Comparison of ENCODE assay signal across 21 cellular contexts in genomic region chr13:28220166-28220565, GRCh38.
DNase-seq lines count a peak whose midpoint lies in the region; ATAC-seq, FAIRE-seq and TF ChIP-seq lines count a peak whose summit lies in the region.
"Had no signal": no experiment of that assay in that cellular context is flagged by ENCODE, and none has a peak within 500 bp of the region (broad histone marks: within the 10 kb centered on the region; RNA-seq: fewer than 3 reads in every experiment).

No MANE protein-coding gene starts in this region.

- no peaks in the 10 kb centered on the region for H3K36me3 Mint-ChIP-seq in WTC11

- no peak overlapping the region for H3K27ac Mint-ChIP-seq in WTC11
- H3K27ac Mint-ChIP-seq: activated CD8-positive, alpha-beta memory T cell treated with anti-CD3 and anti-CD28 coated beads, Interleukin-2, amount 10 ng/mL, durations not matched to agents 7 days and 5 days; activated naive CD8-positive, alpha-beta T cell; activated T-helper 1 cell treated with anti-CD3 and anti-CD28 coated beads, Interleukin-12 subunit alpha, Interleukin-12 subunit beta, Interleukin-2, Interleukin-4 antibody, amounts not matched to agents 30 ng/mL and 10 ng/mL and 1 ng/mL, durations not matched to agents 14 hours and 24 hours and 36 hours; brain had no signal

- POLR2A ChIA-PET in WTC11 (lab: Charles Lee) = no interaction called here

- no peaks in the 10 kb centered on the region for H3K4me1 Mint-ChIP-seq in WTC11
- H3K4me1 Mint-ChIP-seq: activated CD8-positive, alpha-beta memory T cell treated with anti-CD3 and anti-CD28 coated beads, Interleukin-2, amount 10 ng/mL, durations not matched to agents 7 days and 5 days; brain had no signal

- intact Hi-C loops in esophagus squamous epithelium (cut with DNase I) = no loop called here

- no peaks in the 10 kb centered on the region for H3K9me3 Mint-ChIP-seq in WTC11
- H3K9me3 Mint-ChIP-seq: activated T-helper 1 cell treated with anti-CD3 and anti-CD28 coated beads, Interleukin-12 subunit alpha, Interleukin-12 subunit beta, Interleukin-2, Interleukin-4 antibody, amounts not matched to agents 30 ng/mL and 10 ng/mL and 1 ng/mL, durations not matched to agents 14 hours and 24 hours and 36 hours; brain; immature natural killer cell had no signal

- DNase-seq in HCEC 1CT = peak; percentile 2
- peak; percentile 20 for DNase-seq in astrocyte of the spinal cord (ENCODE audit: low read depth, low spot score)
- peak; percentile 58 for DNase-seq in fibroblast of mammary gland (ENCODE audit: low read depth)
- DNase-seq in small intestine = no peak
- no peak for DNase-seq in DMS 273 (lab: John Stamatoyannopoulos, UW; ENCODE audit: unreplicated experiment)
- DNase-seq in WTC11 (ENCODE audit: low spot score) = no peak
- no peak for DNase-seq in esophagus squamous epithelium (lab: John Stamatoyannopoulos, UW)
- DNase-seq: activated CD4-positive, alpha-beta T cell treated with anti-CD3 and anti-CD28 coated beads for 48 hours; activated CD8-positive, alpha-beta memory T cell treated with anti-CD3 and anti-CD28 coated beads, Interleukin-2, amount 10 ng/mL, durations not matched to agents 7 days and 5 days; head of caudate nucleus; immature natural killer cell; NCI-H1092 treated with DMSO at 0.1 percent for 48 hours; NCI-H2029; NCI-H446 treated with DMSO at 0.1 percent for 48 hours had no signal

- H3K36me3 ChIP-seq in small intestine (ENCODE audit: control insufficient read depth in 2 of 2, insufficient read depth in 2 of 2, low read length in 2 of 2) (no peaks in the 10 kb centered on the region), esophagus squamous epithelium (peaks cover 0 to 41% (median 0%) of the 10 kb centered on the region in 3 donors)

- no peaks in the 10 kb centered on the region for H3K9me3 ChIP-seq in small intestine (ENCODE audit: control insufficient read depth, low read depth)
- no peaks in the 10 kb centered on the region for H3K9me3 ChIP-seq in esophagus squamous epithelium
- H3K9me3 ChIP-seq: BLaER1, SJSA1 had no signal

- no peak overlapping the region for H3K4me3 Mint-ChIP-seq in WTC11
- H3K4me3 Mint-ChIP-seq: activated CD8-positive, alpha-beta memory T cell treated with anti-CD3 and anti-CD28 coated beads, Interleukin-2, amount 10 ng/mL, durations not matched to agents 7 days and 5 days; activated naive CD8-positive, alpha-beta T cell; activated T-helper 1 cell treated with anti-CD3 and anti-CD28 coated beads, Interleukin-12 subunit alpha, Interleukin-12 subunit beta, Interleukin-2, Interleukin-4 antibody, amounts not matched to agents 30 ng/mL and 10 ng/mL and 1 ng/mL, durations not matched to agents 14 hours and 24 hours and 36 hours; brain; immature natural killer cell had no signal

- no peak overlapping the region for H3K27ac ChIP-seq in small intestine (ENCODE audit: low read depth in 1 of 2, low read length in 1 of 2)
- no peak overlapping the region for H3K27ac ChIP-seq in esophagus squamous epithelium
- H3K27ac ChIP-seq: BLaER1, epithelial cell of prostate, KMS-11, SJSA1 had no signal

- CTCF ChIA-PET in WTC11 (lab: Charles Lee) = no interaction called here

- 95 to 99% (median 98%) methylated on average over 4 of the region's 4 CpGs for WGBS in small intestine, 3 donors
- 91 to 95% methylated on average over 4 of the region's 4 CpGs for WGBS in esophagus squamous epithelium, 2 donors

- TF ChIP-seq POLR2A in esophagus squamous epithelium (IDR thresholded peaks at IDR 0.05) = no peak

- H3K4me3 ChIP-seq in astrocyte of the spinal cord (ENCODE audit: low read depth, low read length) = no peak overlapping the region
- no peak overlapping the region for H3K4me3 ChIP-seq in fibroblast of mammary gland (ENCODE audit: control insufficient read depth, low read depth, low read length)
- no peak overlapping the region for H3K4me3 ChIP-seq in small intestine (ENCODE audit: low read depth in 1 of 2, low read length in 2 of 2)
- no peak overlapping the region for H3K4me3 ChIP-seq in esophagus squamous epithelium
- H3K4me3 ChIP-seq: BLaER1, SJSA1 had no signal

- H3K27me3 Mint-ChIP-seq in WTC11 (ENCODE audit: low read depth) = no peaks in the 10 kb centered on the region
- H3K27me3 Mint-ChIP-seq: activated CD8-positive, alpha-beta memory T cell treated with anti-CD3 and anti-CD28 coated beads, Interleukin-2, amount 10 ng/mL, durations not matched to agents 7 days and 5 days; activated naive CD8-positive, alpha-beta T cell; brain had no signal

- in situ Hi-C loops in astrocyte of the spinal cord (cut with HindIII; ENCODE audit: low sequenced_read_pairs) = no loop called here

- FAIRE-seq in small intestine (lab: Jason Lieb, UNC) = peak; percentile 26

- H3K4me1 ChIP-seq in small intestine (ENCODE audit: control insufficient read depth in 2 of 2, insufficient read depth in 1 of 2, low read depth in 1 of 2, low read length in 1 of 2) (no peaks in the 10 kb centered on the region), esophagus squamous epithelium (no peaks in the 10 kb centered on the region)
- H3K4me1 ChIP-seq: BLaER1, SJSA1 had no signal

- TF ChIP-seq CTCF in astrocyte of the spinal cord (IDR thresholded peaks at IDR 0.05; ENCODE audit: low read depth, low read length) (no peak), fibroblast of mammary gland (conservative IDR thresholded peaks at IDR 0.05; ENCODE audit: control insufficient read depth, insufficient read depth, low read depth, low read length) (no peak), WTC11 (IDR thresholded peaks at IDR 0.05) (no peak), esophagus squamous epithelium (IDR thresholded peaks at IDR 0.05) (no peak)

- no peaks in the 10 kb centered on the region for H3K27me3 ChIP-seq in small intestine (ENCODE audit: control insufficient read depth in 2 of 2, insufficient read depth in 2 of 2, low read length in 2 of 2)
- H3K27me3 ChIP-seq in esophagus squamous epithelium = no peaks in the 10 kb centered on the region
- H3K27me3 ChIP-seq: BLaER1, SJSA1 had no signal

- no peak for ATAC-seq in WTC11
- ATAC-seq: activated CD8-positive, alpha-beta memory T cell treated with anti-CD3 and anti-CD28 coated beads, Interleukin-2, amount 10 ng/mL, durations not matched to agents 7 days and 5 days had no signal

TF ChIP-seq in WTC11, 78 proteins besides CTCF, POLR2A, EP300 and RAD21 (continues in another document):
- TF ChIP-seq, protein P1, sequence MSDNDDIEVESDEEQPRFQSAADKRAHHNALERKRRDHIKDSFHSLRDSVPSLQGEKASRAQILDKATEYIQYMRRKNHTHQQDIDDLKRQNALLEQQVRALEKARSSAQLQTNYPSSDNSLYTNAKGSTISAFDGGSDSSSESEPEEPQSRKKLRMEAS (CRISPR knock-in tag; IDR thresholded peaks at IDR 0.05) = no peak
- TF ChIP-seq HMGA2 (CRISPR knock-in tag; IDR thresholded peaks at IDR 0.05) (no peak), ZNF138 (CRISPR knock-in tag; conservative IDR thresholded peaks at IDR 0.05) (no peak), MYBL2 (CRISPR knock-in tag; IDR thresholded peaks at IDR 0.05) (no peak), ZNF423 (CRISPR knock-in tag; IDR thresholded peaks at IDR 0.05) (no peak), USF1 (CRISPR knock-in tag; IDR thresholded peaks at IDR 0.05) (no peak), SMAD4 (CRISPR knock-in tag; IDR thresholded peaks at IDR 0.05) (no peak), ATF6 (CRISPR knock-in tag; IDR thresholded peaks at IDR 0.05) (no peak)
- TF ChIP-seq, protein P2, sequence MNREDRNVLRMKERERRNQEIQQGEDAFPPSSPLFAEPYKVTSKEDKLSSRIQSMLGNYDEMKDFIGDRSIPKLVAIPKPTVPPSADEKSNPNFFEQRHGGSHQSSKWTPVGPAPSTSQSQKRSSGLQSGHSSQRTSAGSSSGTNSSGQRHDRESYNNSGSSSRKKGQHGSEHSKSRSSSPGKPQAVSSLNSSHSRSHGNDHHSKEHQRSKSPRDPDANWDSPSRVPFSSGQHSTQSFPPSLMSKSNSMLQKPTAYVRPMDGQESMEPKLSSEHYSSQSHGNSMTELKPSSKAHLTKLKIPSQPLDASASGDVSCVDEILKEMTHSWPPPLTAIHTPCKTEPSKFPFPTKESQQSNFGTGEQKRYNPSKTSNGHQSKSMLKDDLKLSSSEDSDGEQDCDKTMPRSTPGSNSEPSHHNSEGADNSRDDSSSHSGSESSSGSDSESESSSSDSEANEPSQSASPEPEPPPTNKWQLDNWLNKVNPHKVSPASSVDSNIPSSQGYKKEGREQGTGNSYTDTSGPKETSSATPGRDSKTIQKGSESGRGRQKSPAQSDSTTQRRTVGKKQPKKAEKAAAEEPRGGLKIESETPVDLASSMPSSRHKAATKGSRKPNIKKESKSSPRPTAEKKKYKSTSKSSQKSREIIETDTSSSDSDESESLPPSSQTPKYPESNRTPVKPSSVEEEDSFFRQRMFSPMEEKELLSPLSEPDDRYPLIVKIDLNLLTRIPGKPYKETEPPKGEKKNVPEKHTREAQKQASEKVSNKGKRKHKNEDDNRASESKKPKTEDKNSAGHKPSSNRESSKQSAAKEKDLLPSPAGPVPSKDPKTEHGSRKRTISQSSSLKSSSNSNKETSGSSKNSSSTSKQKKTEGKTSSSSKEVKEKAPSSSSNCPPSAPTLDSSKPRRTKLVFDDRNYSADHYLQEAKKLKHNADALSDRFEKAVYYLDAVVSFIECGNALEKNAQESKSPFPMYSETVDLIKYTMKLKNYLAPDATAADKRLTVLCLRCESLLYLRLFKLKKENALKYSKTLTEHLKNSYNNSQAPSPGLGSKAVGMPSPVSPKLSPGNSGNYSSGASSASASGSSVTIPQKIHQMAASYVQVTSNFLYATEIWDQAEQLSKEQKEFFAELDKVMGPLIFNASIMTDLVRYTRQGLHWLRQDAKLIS (CRISPR knock-in tag; IDR thresholded peaks at IDR 0.05; ENCODE audit: borderline replicate concordance) = no peak

Comparison
In these comparisons a context has a peak if more than half of its experiments do, and no peak if none do; other contexts are left out.
1. DNase-seq: peak in HCEC 1CT (single experiment), astrocyte of the spinal cord (single experiment) and fibroblast of mammary gland (single experiment); none in small intestine (single experiment), DMS 273 (single experiment), WTC11 (single experiment) and esophagus squamous epithelium (single experiment).